ENCODE assay signal across 8 cellular contexts in the genomic region with DNA sequence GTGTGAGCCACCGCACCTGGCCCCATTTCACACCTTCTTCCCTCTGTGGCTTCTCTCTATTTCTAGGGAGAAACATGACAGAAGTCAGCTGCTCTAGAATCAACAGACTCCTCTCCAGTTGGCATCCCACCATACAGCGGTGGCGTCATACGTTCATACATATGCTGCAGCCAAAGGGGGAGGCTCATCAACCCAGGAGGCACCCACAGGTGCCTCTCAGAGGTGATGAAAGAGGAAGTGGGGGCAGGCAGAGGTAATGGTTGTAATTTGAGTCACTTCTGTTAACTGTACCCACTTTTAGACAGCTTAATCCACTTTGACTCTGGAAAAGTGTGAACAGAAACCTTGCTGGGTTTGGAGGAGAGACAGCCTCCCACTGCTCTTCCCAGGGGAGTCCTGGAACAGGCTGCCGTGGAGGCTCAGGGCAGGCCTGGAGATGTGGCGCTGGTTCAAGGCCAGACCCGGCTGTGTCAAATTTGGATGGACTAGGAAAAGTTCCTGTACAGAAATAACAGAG.
DNase-seq lines count a peak whose midpoint lies in the region; ATAC-seq lines count a peak whose summit lies in the region.

No MANE protein-coding gene starts in this region.

- peak overlapping the region; percentile 7 for H3K4me3 Mint-ChIP-seq in central memory CD8-positive, alpha-beta T cell

- H3K9me3 Mint-ChIP-seq in central memory CD8-positive, alpha-beta T cell, result no peaks in the 10 kb centered on the region

- H3K27me3 Mint-ChIP-seq in central memory CD8-positive, alpha-beta T cell, result no peaks in the 10 kb centered on the region

- DNase-seq in NCI-H2196 treated with DMSO at 0.1 percent for 48 hours (lab: John Stamatoyannopoulos, UW; ENCODE audit: unreplicated experiment), result peak; percentile 71
- DNase-seq in central memory CD8-positive, alpha-beta T cell (ENCODE audit: low spot score in 2 of 2), result peak in 1 of 2 donors; percentile 46
- no peak for DNase-seq in NCI-H510A treated with DMSO at 0.1 percent for 48 hours (lab: John Stamatoyannopoulos, UW)
- no peak for DNase-seq in HuH-7 (ENCODE audit: low spot score)
- DNase-seq in NCI-H524 (lab: John Stamatoyannopoulos, UW), result no peak
- DNase-seq in SW480 (ENCODE audit: low spot score), result no peak

- peaks cover 7% of the 10 kb centered on the region for H3K36me3 Mint-ChIP-seq in central memory CD8-positive, alpha-beta T cell (ENCODE audit: insufficient read depth)

- peaks cover 61% of the 10 kb centered on the region for H3K4me1 Mint-ChIP-seq in central memory CD8-positive, alpha-beta T cell

- peak; percentile 71 for ATAC-seq in GM19025 (IDR thresholded peaks at IDR 0.05; ENCODE audit: low read depth, unreplicated experiment)
- peak; percentile 81 for ATAC-seq in HG02798 (IDR thresholded peaks at IDR 0.05; ENCODE audit: poor library complexity, unreplicated experiment)
- ATAC-seq in central memory CD8-positive, alpha-beta T cell (replicated peaks; ENCODE audit: extremely low read depth, poor library complexity, severe bottlenecking), result peak; percentile 93

- peak overlapping the region; percentile 42 for H3K27ac Mint-ChIP-seq in central memory CD8-positive, alpha-beta T cell (ENCODE audit: low read depth)
